Comparison of ENCODE assay signal across 27 cellular contexts in genomic region chr1:174797398-174797797, GRCh38.
"Had no signal": no experiment of that assay in that cellular context is flagged by ENCODE, and none has a peak within 500 bp of the region (broad histone marks: within the 10 kb centered on the region; RNA-seq: fewer than 3 reads in every experiment).

No MANE protein-coding gene starts in this region.

- H3K9me3 ChIP-seq: gastrocnemius medialis, ovary, right lobe of liver, suprapubic skin, tibial artery, upper lobe of right lung had no signal

- H3K4me3 ChIP-seq: gastrocnemius medialis, hepatocyte, ovary, right lobe of liver, suprapubic skin, tibial artery, upper lobe of right lung had no signal

- H3K27ac Mint-ChIP-seq: activated CD4-positive, alpha-beta T cell treated with anti-CD3 and anti-CD28 coated beads, Interleukin-2, amount 10 ng/mL, durations not matched to agents 7 days and 5 days; activated naive CD4-positive, alpha-beta T cell treated with anti-CD3 and anti-CD28 coated beads, Interleukin-2, amount 10 ng/mL, durations not matched to agents 7 days and 5 days; activated T-helper 1 cell treated with anti-CD3 and anti-CD28 coated beads, Interleukin-12 subunit alpha, Interleukin-12 subunit beta, Interleukin-2, Interleukin-4 antibody, amounts not matched to agents 30 ng/mL and 10 ng/mL and 1 ng/mL, durations not matched to agents 14 hours and 24 hours and 36 hours; effector memory CD8-positive, alpha-beta T cell; mesothelial cell of epicardium; nephron progenitor cell; progenitor cell of endocrine pancreas; stimulated activated effector memory CD8-positive, alpha-beta T cell treated with anti-CD3 and anti-CD28 coated beads, Interleukin-12 subunit alpha, Interleukin-12 subunit beta, amount 100 ng/mL, for 72 hours had no signal

- H3K4me2 ChIP-seq: hepatocyte had no signal

- ATAC-seq: effector memory CD8-positive, alpha-beta T cell; gastrocnemius medialis; left cardiac atrium; left ventricle myocardium superior; right lobe of liver; stimulated activated effector memory CD8-positive, alpha-beta T cell treated with anti-CD3 and anti-CD28 coated beads, Interleukin-12 subunit alpha, Interleukin-12 subunit beta, amount 100 ng/mL, for 72 hours; upper lobe of right lung had no signal

- H3K9me3 Mint-ChIP-seq: activated CD4-positive, alpha-beta T cell treated with anti-CD3 and anti-CD28 coated beads, Interleukin-2, amount 10 ng/mL, durations not matched to agents 7 days and 5 days; activated naive CD4-positive, alpha-beta T cell treated with anti-CD3 and anti-CD28 coated beads, Interleukin-2, amount 10 ng/mL, durations not matched to agents 7 days and 5 days; activated T-helper 1 cell treated with anti-CD3 and anti-CD28 coated beads, Interleukin-12 subunit alpha, Interleukin-12 subunit beta, Interleukin-2, Interleukin-4 antibody, amounts not matched to agents 30 ng/mL and 10 ng/mL and 1 ng/mL, durations not matched to agents 14 hours and 24 hours and 36 hours; effector memory CD8-positive, alpha-beta T cell; mesothelial cell of epicardium; naive B cell; nephron progenitor cell; stimulated activated effector memory CD8-positive, alpha-beta T cell treated with anti-CD3 and anti-CD28 coated beads, Interleukin-12 subunit alpha, Interleukin-12 subunit beta, amount 100 ng/mL, for 72 hours had no signal

- H3K4me1 Mint-ChIP-seq: mesothelial cell of epicardium, nephron progenitor cell had no signal

- H2AFZ ChIP-seq: hepatocyte had no signal

- H3K27ac ChIP-seq: gastrocnemius medialis, hepatocyte, ovary, right lobe of liver, suprapubic skin, tibial artery, upper lobe of right lung, VCaP had no signal

- H3K27me3 Mint-ChIP-seq: activated CD4-positive, alpha-beta T cell treated with anti-CD3 and anti-CD28 coated beads, Interleukin-2, amount 10 ng/mL, durations not matched to agents 7 days and 5 days; activated naive CD4-positive, alpha-beta T cell treated with anti-CD3 and anti-CD28 coated beads, Interleukin-2, amount 10 ng/mL, durations not matched to agents 7 days and 5 days; effector memory CD8-positive, alpha-beta T cell; naive B cell; progenitor cell of endocrine pancreas had no signal

- H3K79me2 ChIP-seq: hepatocyte had no signal

- DNase-seq: activated CD4-positive, alpha-beta T cell treated with anti-CD3 and anti-CD28 coated beads, Interleukin-2, amount 10 ng/mL, durations not matched to agents 7 days and 5 days; activated gamma-delta T cell; activated naive CD4-positive, alpha-beta T cell treated with anti-CD3 and anti-CD28 coated beads, Interleukin-2, amount 10 ng/mL, durations not matched to agents 7 days and 5 days; activated T-cell treated with anti-CD3 and anti-CD28 coated beads, Interleukin-2, amount 50 U/mL, for 1 hour; amygdala; cortex of kidney; effector memory CD8-positive, alpha-beta T cell; erythroblast; gastrocnemius medialis; left cardiac atrium; left ventricle myocardium superior; naive B cell; nephron progenitor cell; ovary; right lobe of liver; stimulated activated CD4-positive, alpha-beta T cell treated with anti-CD3 and anti-CD28 coated beads, Interleukin-4, amount 100 ng/mL, for 1 hour; T-helper 1 cell; T-helper 9 cell; tibial artery; upper lobe of right lung had no signal

- H3K4me3 Mint-ChIP-seq: activated CD4-positive, alpha-beta T cell treated with anti-CD3 and anti-CD28 coated beads, Interleukin-2, amount 10 ng/mL, durations not matched to agents 7 days and 5 days; activated naive CD4-positive, alpha-beta T cell treated with anti-CD3 and anti-CD28 coated beads, Interleukin-2, amount 10 ng/mL, durations not matched to agents 7 days and 5 days; activated T-helper 1 cell treated with anti-CD3 and anti-CD28 coated beads, Interleukin-12 subunit alpha, Interleukin-12 subunit beta, Interleukin-2, Interleukin-4 antibody, amounts not matched to agents 30 ng/mL and 10 ng/mL and 1 ng/mL, durations not matched to agents 14 hours and 24 hours and 36 hours; effector memory CD8-positive, alpha-beta T cell; mesothelial cell of epicardium; nephron progenitor cell; stimulated activated effector memory CD8-positive, alpha-beta T cell treated with anti-CD3 and anti-CD28 coated beads, Interleukin-12 subunit alpha, Interleukin-12 subunit beta, amount 100 ng/mL, for 72 hours had no signal

- H3K36me3 Mint-ChIP-seq: activated naive CD4-positive, alpha-beta T cell treated with anti-CD3 and anti-CD28 coated beads, Interleukin-2, amount 10 ng/mL, durations not matched to agents 7 days and 5 days; mesothelial cell of epicardium; naive B cell; stimulated activated effector memory CD8-positive, alpha-beta T cell treated with anti-CD3 and anti-CD28 coated beads, Interleukin-12 subunit alpha, Interleukin-12 subunit beta, amount 100 ng/mL, for 72 hours had no signal

- H3K27me3 ChIP-seq: gastrocnemius medialis, hepatocyte, ovary, right lobe of liver, suprapubic skin, tibial artery, upper lobe of right lung had no signal
